ENCODE assay signal across 1 cellular context in genomic region chr2:177234267-177234666, GRCh38.
TF ChIP-seq lines count a peak whose summit lies in the region.

No MANE protein-coding gene starts in this region.

TF ChIP-seq in GM23338, 12 proteins besides CTCF, POLR2A, EP300 and RAD21 (continued from another document):
- TF ChIP-seq ZNF462 (CRISPR knock-in tag; IDR thresholded peaks at IDR 0.05) (no peak), ZNF114 (CRISPR knock-in tag; IDR thresholded peaks at IDR 0.05) (no peak), POLR2AphosphoS5 (IDR thresholded peaks at IDR 0.05; ENCODE audit: low read depth) (no peak), NANOG (IDR thresholded peaks at IDR 0.05; ENCODE audit: borderline replicate concordance) (no peak), ZNF331 (CRISPR knock-in tag; IDR thresholded peaks at IDR 0.05; ENCODE audit: low read depth) (no peak), STAT1 (IDR thresholded peaks at IDR 0.05; ENCODE audit: unreplicated experiment) (no peak), REST (IDR thresholded peaks at IDR 0.05; ENCODE audit: unreplicated experiment) (no peak)
TF ChIP-seq in GM23338: peak in this region for 0.
